14 cellular contexts compared by ENCODE assay signal in genomic region chr16:69309316-69309715, GRCh38. TPM values are rescaled to one million over a fixed set of nuclear protein-coding genes. Genes with fewer than 3 reads are reported as not detected.
DNase-seq lines count a peak whose midpoint lies in the region; ATAC-seq and TF ChIP-seq lines count a peak whose summit lies in the region.
"Had no signal": no experiment of that assay in that cellular context is flagged by ENCODE, and none has a peak within 500 bp of the region (broad histone marks: within the 10 kb centered on the region; RNA-seq: fewer than 3 reads in every experiment).

No MANE protein-coding gene starts in this region.

- H3K9me3 Mint-ChIP-seq in IgD-negative memory B cell (no peaks in the 10 kb centered on the region), endodermal cell (no peaks in the 10 kb centered on the region), glutamatergic neuron (ENCODE audit: unreplicated experiment) (peaks cover 9% of the 10 kb centered on the region)
- H3K9me3 Mint-ChIP-seq: activated naive CD8-positive, alpha-beta T cell treated with anti-CD3 and anti-CD28 coated beads, Interleukin-2, amount 10 ng/mL, durations not matched to agents 7 days and 5 days; T-helper 1 cell treated with Interleukin-12 subunit alpha and Interleukin-12 subunit beta and Interleukin-4 antibody, amounts not matched to agents 30 μg/mL and 1 μg/mL, for 36 hours had no signal

- no peak for ATAC-seq in GM18511 (IDR thresholded peaks at IDR 0.05; ENCODE audit: unreplicated experiment)
- ATAC-seq in HG02678 (IDR thresholded peaks at IDR 0.05; ENCODE audit: unreplicated experiment) = no peak
- ATAC-seq: left ventricle myocardium superior; stimulated activated naive CD8-positive, alpha-beta T cell treated with anti-CD3 and anti-CD28 coated beads, Interleukin-15, Interleukin-2, amounts not matched to agents 100 U/mL and 50 U/mL, for 24 hours had no signal

- no peaks in the 10 kb centered on the region for H3K9me3 ChIP-seq in endodermal cell (ENCODE audit: control insufficient read depth, low read length)
- H3K9me3 ChIP-seq: ovary had no signal

- no peak overlapping the region for H3K27ac ChIP-seq in endodermal cell (ENCODE audit: low read depth, low read length)
- H3K27ac ChIP-seq: ovary had no signal

- H3K9ac ChIP-seq in endodermal cell (ENCODE audit: extremely low read depth, low read length, poor library complexity, severe bottlenecking) = no peak overlapping the region

- no peak overlapping the region for H3K4me3 ChIP-seq in endodermal cell (ENCODE audit: low read length)
- H3K4me3 ChIP-seq: ovary had no signal

- 91 to 93% methylated on average over 10 to 12 of the region's 12 CpGs for WGBS in endodermal cell (ENCODE audit: insufficient coverage in 1 of 2, insufficient read length in 1 of 2), 2 experiments

- H3K4me1 ChIP-seq in endodermal cell (ENCODE audit: control insufficient read depth, insufficient read depth, low read length) = no peaks in the 10 kb centered on the region

- DNase-seq in endodermal cell (no peak), pons (ENCODE audit: low spot score) (peak; percentile 89), glutamatergic neuron (no peak)
- DNase-seq: activated CD8-positive, alpha-beta memory T cell treated with anti-CD3 and anti-CD28 coated beads for 24 hours; activated naive CD8-positive, alpha-beta T cell treated with anti-CD3 and anti-CD28 coated beads, Interleukin-2, amount 10 ng/mL, durations not matched to agents 7 days and 5 days; left ventricle myocardium superior; stimulated activated CD4-positive, alpha-beta T cell treated with anti-CD3 and anti-CD28 coated beads, Interleukin-2, amount 100 ng/mL, for 48 hours; stimulated activated naive CD8-positive, alpha-beta T cell treated with anti-CD3 and anti-CD28 coated beads, Interleukin-15, Interleukin-2, amounts not matched to agents 100 U/mL and 50 U/mL, for 24 hours had no signal

- H3K27ac Mint-ChIP-seq in IgD-negative memory B cell (no peak overlapping the region), endodermal cell (no peak overlapping the region), glutamatergic neuron (ENCODE audit: unreplicated experiment) (no peak overlapping the region)
- H3K27ac Mint-ChIP-seq: T-helper 1 cell treated with Interleukin-12 subunit alpha and Interleukin-12 subunit beta and Interleukin-4 antibody, amounts not matched to agents 30 μg/mL and 1 μg/mL, for 36 hours had no signal

- peak; percentile 17 for TF ChIP-seq CTCF in endodermal cell (conservative IDR thresholded peaks at IDR 0.05)
- no peak for TF ChIP-seq CTCF in glutamatergic neuron (IDR thresholded peaks at IDR 0.05; ENCODE audit: partially characterized antibody, unreplicated experiment)

- H3K4me3 Mint-ChIP-seq in IgD-negative memory B cell (peak overlapping the region in 3 of 4 donors; percentile 39 to 53 (median 50)), endodermal cell (no peak overlapping the region), glutamatergic neuron (ENCODE audit: unreplicated experiment) (no peak overlapping the region)

- H3K36me3 ChIP-seq in endodermal cell (ENCODE audit: control insufficient read depth, insufficient read depth, low read length) = peaks cover 4% of the 10 kb centered on the region
- H3K36me3 ChIP-seq: ovary had no signal

- peaks cover 9 to 17% (median 14%) of the 10 kb centered on the region in 3 donors for H3K4me1 Mint-ChIP-seq in IgD-negative memory B cell
- H3K4me1 Mint-ChIP-seq in endodermal cell = peaks cover 5% of the 10 kb centered on the region
- H3K4me1 Mint-ChIP-seq in glutamatergic neuron (ENCODE audit: low read depth, unreplicated experiment) = peaks cover 5% of the 10 kb centered on the region

- no peaks in the 10 kb centered on the region for H3K27me3 Mint-ChIP-seq in IgD-negative memory B cell
- H3K27me3 Mint-ChIP-seq in endodermal cell (ENCODE audit: insufficient read depth) = no peaks in the 10 kb centered on the region
- peaks cover 13% of the 10 kb centered on the region for H3K27me3 Mint-ChIP-seq in glutamatergic neuron (ENCODE audit: unreplicated experiment)

- no peaks in the 10 kb centered on the region for H3K27me3 ChIP-seq in endodermal cell (ENCODE audit: control insufficient read depth, insufficient read depth, low read length, poor library complexity, severe bottlenecking)
- H3K27me3 ChIP-seq: ovary had no signal

- H3K36me3 Mint-ChIP-seq in IgD-negative memory B cell (peaks cover 1% of the 10 kb centered on the region), endodermal cell (ENCODE audit: low read depth) (peaks cover 3% of the 10 kb centered on the region), glutamatergic neuron (ENCODE audit: unreplicated experiment) (no peaks in the 10 kb centered on the region)

RNA-seq across cellular contexts. Expression of gene VPS4A, which starts 1.8 kb away (rescaled TPM):
- 46.3 TPM for polyA plus RNA-seq in IgD-negative memory B cell
- total RNA-seq in endodermal cell (10 to 100 TPM; 28.6 to 37.8 TPM), glutamatergic neuron (ENCODE audit: unreplicated experiment) (38.9 TPM)
- 34.2 TPM for polyA plus RNA-seq in endodermal cell (2013, experiment 1 of 2)
- 33.5 TPM for polyA plus RNA-seq in endodermal cell (2013, experiment 2 of 2)

RNA-seq across cellular contexts. Expression of gene PDF, which starts 21.1 kb away (rescaled TPM):
- 20.1 TPM for polyA plus RNA-seq in IgD-negative memory B cell
- total RNA-seq in endodermal cell = 10 to 100 TPM; 12.2 to 19.8 TPM
- 9.4 TPM for polyA plus RNA-seq in endodermal cell (2013, experiment 1 of 2)
- polyA plus RNA-seq in endodermal cell (2013, experiment 2 of 2) = 7.7 TPM
- total RNA-seq in glutamatergic neuron (ENCODE audit: unreplicated experiment) = 12.0 TPM

RNA-seq across cellular contexts. Expression of gene COG8, which starts 30.0 kb away (rescaled TPM):
- 42.9 TPM for polyA plus RNA-seq in IgD-negative memory B cell
- total RNA-seq in endodermal cell (10 to 100 TPM; 45.8 to 49.3 TPM), glutamatergic neuron (ENCODE audit: unreplicated experiment) (51.2 TPM)
- 35.4 TPM for polyA plus RNA-seq in endodermal cell (2013, experiment 1 of 2)
- 30.8 TPM for polyA plus RNA-seq in endodermal cell (2013, experiment 2 of 2)

RNA-seq across cellular contexts. Expression of gene NIP7, which starts 30.3 kb away (rescaled TPM):
- 22.8 TPM for polyA plus RNA-seq in IgD-negative memory B cell
- total RNA-seq in endodermal cell (10 to 100 TPM; 30.5 to 36.3 TPM), glutamatergic neuron (ENCODE audit: unreplicated experiment) (19.6 TPM)
- 24.0 TPM for polyA plus RNA-seq in endodermal cell (2013, experiment 1 of 2)
- polyA plus RNA-seq in endodermal cell (2013, experiment 2 of 2) = 26.0 TPM

RNA-seq across cellular contexts. Expression of gene TMED6, which starts 42.3 kb away (rescaled TPM):
- not detected for polyA plus RNA-seq in IgD-negative memory B cell
- total RNA-seq in endodermal cell (under 1 TPM; 0.53 to 0.66 TPM), glutamatergic neuron (ENCODE audit: unreplicated experiment) (not detected)
- polyA plus RNA-seq in endodermal cell (2013, experiment 1 of 2) = not detected
- not detected for polyA plus RNA-seq in endodermal cell (2013, experiment 2 of 2)
- total RNA-seq: glomerular endothelial cell, left ventricle myocardium superior had no signal
- polyA plus RNA-seq: ovary had no signal

Comparison
In these comparisons a context has a peak if more than half of its experiments do, and no peak if none do; other contexts are left out.
1. H3K4me3 Mint-ChIP-seq: peak in IgD-negative memory B cell (3 of 4); none in endodermal cell (single experiment) and glutamatergic neuron (single experiment).